Comparison of ENCODE assay signal across 11 cellular contexts in the genomic region with DNA sequence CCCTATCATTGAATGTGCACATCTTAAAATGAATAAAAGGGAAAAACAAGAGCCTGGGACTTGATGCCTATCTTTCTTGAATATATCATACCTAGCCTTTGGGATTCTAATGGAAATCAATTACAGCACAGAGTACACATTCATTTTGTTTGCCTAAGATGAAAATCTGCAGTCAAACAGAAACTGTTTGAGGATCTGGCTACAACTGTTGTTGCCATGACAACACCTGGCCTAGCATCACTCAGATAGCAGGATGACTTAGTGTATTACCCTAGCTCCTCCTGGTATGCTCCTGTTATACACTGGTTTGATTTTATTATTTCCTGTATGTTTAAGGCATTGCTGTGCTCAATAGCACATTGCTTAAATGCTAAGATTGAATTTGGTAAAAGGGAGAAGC.
DNase-seq lines count a peak whose midpoint lies in the region; ATAC-seq and TF ChIP-seq lines count a peak whose summit lies in the region.
"Had no signal": no experiment of that assay in that cellular context is flagged by ENCODE, and none has a peak within 500 bp of the region (broad histone marks: within the 10 kb centered on the region; RNA-seq: fewer than 3 reads in every experiment).

No MANE protein-coding gene starts in this region.

- no peak overlapping the region for H3K27ac ChIP-seq in prostate gland
- H3K27ac ChIP-seq: body of pancreas, neural progenitor cell had no signal

- intact Hi-C loops in prostate gland (cut with DNase I), result no loop called here

- no peak overlapping the region for H3K4me3 ChIP-seq in prostate gland
- H3K4me3 ChIP-seq: body of pancreas, neural progenitor cell had no signal

- peak; percentile 71 for ATAC-seq in HG02852 (IDR thresholded peaks at IDR 0.05; ENCODE audit: unreplicated experiment)
- ATAC-seq: body of pancreas, WTC11 had no signal

- TF ChIP-seq POLR2A in prostate gland (IDR thresholded peaks at IDR 0.05), result no peak

- H3K9me3 ChIP-seq in prostate gland, result no peaks in the 10 kb centered on the region
- H3K9me3 ChIP-seq: body of pancreas had no signal

- H3K36me3 ChIP-seq in prostate gland, result no peaks in the 10 kb centered on the region

- no peaks in the 10 kb centered on the region for H3K4me1 ChIP-seq in prostate gland (replicated peaks)
- H3K4me1 ChIP-seq: body of pancreas, neural progenitor cell had no signal

- DNase-seq in NCI-H1694 (lab: John Stamatoyannopoulos, UW) (peak; percentile 7), NCI-H1694 treated with DMSO at 0.1 percent for 48 hours (lab: John Stamatoyannopoulos, UW) (no peak), NCI-H1105 treated with DMSO at 0.1 percent for 48 hours (lab: John Stamatoyannopoulos, UW) (peak; percentile 53), prostate gland (ENCODE audit: low spot score) (peak; percentile 50), cortex of kidney (lab: John Stamatoyannopoulos, UW) (no peak), NCI-H1436 treated with DMSO at 0.1 percent for 48 hours (lab: John Stamatoyannopoulos, UW) (no peak), iPS-NIHi7 (ENCODE audit: extremely low spot score) (no peak)

- TF ChIP-seq CTCF in prostate gland (IDR thresholded peaks at IDR 0.05), result no peak

- H3K27me3 ChIP-seq in prostate gland (replicated peaks; ENCODE audit: insufficient read depth), result no peaks in the 10 kb centered on the region
- H3K27me3 ChIP-seq: body of pancreas, neural progenitor cell had no signal

Comparison
In these comparisons a context has a peak if more than half of its experiments do, and no peak if none do; other contexts are left out.
1. DNase-seq: peak in NCI-H1694 (single experiment), NCI-H1105 treated with DMSO at 0.1 percent for 48 hours (single experiment) and prostate gland (single experiment); none in NCI-H1694 treated with DMSO at 0.1 percent for 48 hours (single experiment), cortex of kidney (single experiment), NCI-H1436 treated with DMSO at 0.1 percent for 48 hours (single experiment) and iPS-NIHi7 (single experiment).